ENCODE assay signal across 11 cellular contexts in genomic region chr5:166979576-166979975, GRCh38. TPM values are rescaled to one million over a fixed set of nuclear protein-coding genes. Genes with fewer than 3 reads are reported as not detected.
DNase-seq lines count a peak whose midpoint lies in the region; TF ChIP-seq lines count a peak whose summit lies in the region.
"Had no signal": no experiment of that assay in that cellular context is flagged by ENCODE, and none has a peak within 500 bp of the region (broad histone marks: within the 10 kb centered on the region; RNA-seq: fewer than 3 reads in every experiment).

No MANE protein-coding gene starts in this region.

- no peak for DNase-seq in brain microvascular endothelial cell
- DNase-seq in immature natural killer cell, result no peak
- DNase-seq in spleen, result no peak
- no peak for DNase-seq in NCI-H510A treated with DMSO at 0.1 percent for 48 hours (lab: John Stamatoyannopoulos, UW)
- DNase-seq in substantia nigra (lab: John Stamatoyannopoulos, UW), result no peak
- no peak for DNase-seq in activated gamma-delta T cell (lab: John Stamatoyannopoulos, UW)
- DNase-seq: effector memory CD8-positive, alpha-beta T cell; naive B cell; NCI-H446 treated with DMSO at 0.1 percent for 48 hours; stimulated activated CD8-positive, alpha-beta memory T cell treated with anti-CD3 and anti-CD28 coated beads, Interleukin-4, amount 100 ng/mL, for 48 hours had no signal

- H3K27me3 ChIP-seq in HUES6 (ENCODE audit: control insufficient read depth, insufficient read depth, low read length) (peaks cover 34% of the 10 kb centered on the region), brain microvascular endothelial cell (replicated peaks) (peaks cover 4% of the 10 kb centered on the region), spleen (replicated peaks in 1 of 7) (peaks cover 0 to 31% (median 5%) of the 10 kb centered on the region in 7 donors)

- in situ Hi-C loops in brain microvascular endothelial cell (cut with HindIII; ENCODE audit: low pct_ligation_motif_present, low sequenced_read_pairs), result no loop called here

- no peak for TF ChIP-seq POLR2A in spleen (IDR thresholded peaks at IDR 0.05)

- H3K36me3 Mint-ChIP-seq in immature natural killer cell, result no peaks in the 10 kb centered on the region
- H3K36me3 Mint-ChIP-seq: naive B cell had no signal

- H3K4me1 ChIP-seq in HUES6 (ENCODE audit: control insufficient read depth, insufficient read depth, low read length), result peaks cover 15% of the 10 kb centered on the region; the same call in 1 of the 2 replicates
- peaks cover 0 to 25% (median 5%) of the 10 kb centered on the region in 6 donors for H3K4me1 ChIP-seq in spleen

- peaks cover 2 to 6% (median 5%) of the 10 kb centered on the region in 3 donors for H3K27me3 Mint-ChIP-seq in immature natural killer cell (ENCODE audit: low read depth in 3 of 3)
- H3K27me3 Mint-ChIP-seq: effector memory CD8-positive, alpha-beta T cell had no signal

- no peaks in the 10 kb centered on the region for H3K36me3 ChIP-seq in HUES6 (ENCODE audit: control insufficient read depth, insufficient read depth, low read length)
- H3K36me3 ChIP-seq in brain microvascular endothelial cell (replicated peaks), result no peaks in the 10 kb centered on the region
- no peaks in the 10 kb centered on the region for H3K36me3 ChIP-seq in spleen

- WGBS in spleen, 5 donors, result 1 to 7% (median 2%) methylated on average over 8 of the region's 8 CpGs

- H3K4me1 Mint-ChIP-seq in immature natural killer cell, result peaks cover 0 to 17% of the 10 kb centered on the region in 2 donors

- peak overlapping the region; percentile 43 to 70 (median 57) for H3K4me3 Mint-ChIP-seq in immature natural killer cell

- TF ChIP-seq CTCF in brain microvascular endothelial cell (IDR thresholded peaks at IDR 0.05; ENCODE audit: low read depth, low read length, missing control alignments) (no peak), spleen (IDR thresholded peaks at IDR 0.05 in 8 of 11, conservative IDR thresholded peaks at IDR 0.05 in 3 of 11) (no peak)

- no peak overlapping the region for H3K27ac Mint-ChIP-seq in immature natural killer cell
- H3K27ac Mint-ChIP-seq: effector memory CD8-positive, alpha-beta T cell had no signal

- H3K27ac ChIP-seq in HUES6 (ENCODE audit: low read depth, low read length), result no peak overlapping the region
- H3K27ac ChIP-seq in brain microvascular endothelial cell, result no peak overlapping the region
- H3K27ac ChIP-seq in spleen, result peak overlapping the region in 4 of 8 donors; percentile 2 to 62 (median 34)
- H3K27ac ChIP-seq in substantia nigra (ENCODE audit: low read depth, low read length, poor library complexity, severe bottlenecking), result no peak overlapping the region

- H3K9ac ChIP-seq in HUES6 (ENCODE audit: low read length), result no peak overlapping the region

- H3K9me3 Mint-ChIP-seq in immature natural killer cell, result peaks cover 2 to 14% (median 4%) of the 10 kb centered on the region in 6 donors

- H3K9me3 ChIP-seq in HUES6 (ENCODE audit: control insufficient read depth, insufficient read depth, low read depth, low read length) (no peaks in the 10 kb centered on the region), spleen (no peaks in the 10 kb centered on the region)

- H3K4me3 ChIP-seq in HUES6 (ENCODE audit: low read depth, low read length) (peak overlapping the region; percentile 89), brain microvascular endothelial cell (ENCODE audit: low read depth, low read length) (peak overlapping the region; percentile 60), spleen (peak overlapping the region; percentile 18 to 69 (median 38))

- intact Hi-C loops in spleen (cut with DNase I; ENCODE audit: low total_unique reads), result no loop called here

RNA-seq across cellular contexts. Expression of gene TENM2, which starts 0.7 kb away (rescaled TPM):
- polyA plus RNA-seq in immature natural killer cell (not detected), spleen (under 1 TPM; under 0.01 to 0.06 (median 0.02) TPM)
- under 1 TPM in 5 of 7 donors, not detected in 2; 0.13 to 0.41 (median 0.23) TPM for total RNA-seq in spleen

Comparison
In these comparisons a context has a peak if more than half of its experiments do, and no peak if none do; other contexts are left out.
1. H3K4me3 ChIP-seq: peak in every context shown above with its lines; median percentile 89 in HUES6; 60 in brain microvascular endothelial cell; 38 in spleen.